In the genomic region with DNA sequence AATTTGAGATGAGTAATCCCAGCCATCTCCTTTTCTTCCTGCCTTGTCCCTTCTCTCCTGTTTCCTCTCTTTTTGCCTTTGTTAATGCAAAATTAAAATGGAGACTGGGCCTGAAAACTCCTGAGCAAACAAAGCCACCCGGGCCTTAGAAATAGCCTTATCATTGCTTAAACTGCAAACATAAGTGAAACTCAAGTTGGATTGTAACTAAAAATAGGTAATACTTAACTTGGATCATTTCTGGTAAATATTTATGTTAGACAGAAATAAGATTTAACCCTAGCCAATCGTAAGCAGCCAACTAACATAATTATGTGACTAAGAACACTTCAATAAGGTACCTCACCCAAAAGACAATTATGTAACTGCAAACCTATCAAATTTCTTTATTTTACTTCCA, we compare ENCODE assay signal across 10 cellular contexts. TPM values are rescaled to one million over a fixed set of nuclear protein-coding genes. Genes with fewer than 3 reads are reported as not detected.
DNase-seq lines count a peak whose midpoint lies in the region; ATAC-seq, FAIRE-seq and TF ChIP-seq lines count a peak whose summit lies in the region.
"Not testable (repeated sequence)": the region's sequence is repeated elsewhere in the genome, so short reads cannot be mapped to it uniquely, and the experiment has no call there.
"Had no signal": no experiment of that assay in that cellular context is flagged by ENCODE, and none has a peak within 500 bp of the region (broad histone marks: within the 10 kb centered on the region; RNA-seq: fewer than 3 reads in every experiment).

No MANE protein-coding gene starts in this region.

- not testable (repeated sequence) for H3K36me3 Mint-ChIP-seq in HFFc6 (ENCODE audit: low read depth); activated T-helper 1 cell treated with anti-CD3 and anti-CD28 coated beads, Interleukin-12 subunit alpha, Interleukin-12 subunit beta, Interleukin-2, Interleukin-4 antibody, amounts not matched to agents 30 ng/mL and 10 ng/mL and 1 ng/mL, durations not matched to agents 14 hours and 24 hours and 36 hours (ENCODE audit: low read depth); nephron (ENCODE audit: low read depth)
- peaks cover 75% of the 10 kb centered on the region for H3K36me3 Mint-ChIP-seq in dendritic cell treated with granulocyte-macrophage colony-stimulating factor and Interleukin-4, amounts not matched to agents 40 ng/mL and 50 ng/mL, for 4 days (ENCODE audit: low read depth)

- not testable (repeated sequence) for H3K4me3 Mint-ChIP-seq in HFFc6; activated T-helper 1 cell treated with anti-CD3 and anti-CD28 coated beads, Interleukin-12 subunit alpha, Interleukin-12 subunit beta, Interleukin-2, Interleukin-4 antibody, amounts not matched to agents 30 ng/mL and 10 ng/mL and 1 ng/mL, durations not matched to agents 14 hours and 24 hours and 36 hours; dendritic cell treated with granulocyte-macrophage colony-stimulating factor and Interleukin-4, amounts not matched to agents 40 ng/mL and 50 ng/mL, for 4 days; nephron

- not testable (repeated sequence) for H3K36me3 ChIP-seq in pancreas, vagina

- TF ChIP-seq CTCF in AG04450 (IDR thresholded peaks at IDR 0.05; ENCODE audit: low read depth, low read length); HFFc6 (IDR thresholded peaks at IDR 0.05); nephron (IDR thresholded peaks at IDR 0.05; ENCODE audit: unreplicated experiment in 3 of 3); pancreas (IDR thresholded peaks at IDR 0.05); vagina (IDR thresholded peaks at IDR 0.05): not testable (repeated sequence)

- H3K27me3 ChIP-seq in AG04450 (ENCODE audit: control insufficient read depth, insufficient read depth, low read length); pancreas; vagina: not testable (repeated sequence)

- not testable (repeated sequence) for H3K4me1 ChIP-seq in pancreas, vagina

- DNase-seq in AG04450 (ENCODE audit: low read depth, low spot score); HFFc6; activated T-helper 1 cell treated with anti-CD3 and anti-CD28 coated beads, Interleukin-12 subunit alpha, Interleukin-12 subunit beta, Interleukin-2, Interleukin-4 antibody, amounts not matched to agents 30 ng/mL and 10 ng/mL and 1 ng/mL, durations not matched to agents 14 hours and 24 hours and 36 hours (ENCODE audit: low spot score); pancreas; vagina (ENCODE audit: extremely low spot score in 2 of 2): not testable (repeated sequence)
- peak; percentile 11 for DNase-seq in iris pigment epithelial cell (ENCODE audit: low read depth)

- H3K4me1 Mint-ChIP-seq in HFFc6 (ENCODE audit: low read depth) (peaks cover 17% of the 10 kb centered on the region), nephron (peaks cover 11% of the 10 kb centered on the region)
- H3K4me1 Mint-ChIP-seq in activated T-helper 1 cell treated with anti-CD3 and anti-CD28 coated beads, Interleukin-12 subunit alpha, Interleukin-12 subunit beta, Interleukin-2, Interleukin-4 antibody, amounts not matched to agents 30 ng/mL and 10 ng/mL and 1 ng/mL, durations not matched to agents 14 hours and 24 hours and 36 hours (ENCODE audit: low read depth) = not testable (repeated sequence)
- peaks cover 15% of the 10 kb centered on the region for H3K4me1 Mint-ChIP-seq in dendritic cell treated with granulocyte-macrophage colony-stimulating factor and Interleukin-4, amounts not matched to agents 40 ng/mL and 50 ng/mL, for 4 days (ENCODE audit: low read depth)

- TF ChIP-seq POLR2A in vagina (IDR thresholded peaks at IDR 0.05) = not testable (repeated sequence)

- H3K27me3 Mint-ChIP-seq in HFFc6 (ENCODE audit: insufficient read depth); activated T-helper 1 cell treated with anti-CD3 and anti-CD28 coated beads, Interleukin-12 subunit alpha, Interleukin-12 subunit beta, Interleukin-2, Interleukin-4 antibody, amounts not matched to agents 30 ng/mL and 10 ng/mL and 1 ng/mL, durations not matched to agents 14 hours and 24 hours and 36 hours (ENCODE audit: insufficient read depth); nephron (ENCODE audit: low read depth): not testable (repeated sequence)
- peaks cover 14% of the 10 kb centered on the region for H3K27me3 Mint-ChIP-seq in dendritic cell treated with granulocyte-macrophage colony-stimulating factor and Interleukin-4, amounts not matched to agents 40 ng/mL and 50 ng/mL, for 4 days

- H3K27ac Mint-ChIP-seq in HFFc6 = peak overlapping the region; percentile 69
- H3K27ac Mint-ChIP-seq in activated T-helper 1 cell treated with anti-CD3 and anti-CD28 coated beads, Interleukin-12 subunit alpha, Interleukin-12 subunit beta, Interleukin-2, Interleukin-4 antibody, amounts not matched to agents 30 ng/mL and 10 ng/mL and 1 ng/mL, durations not matched to agents 14 hours and 24 hours and 36 hours = peak overlapping the region; percentile 29
- H3K27ac Mint-ChIP-seq in dendritic cell treated with granulocyte-macrophage colony-stimulating factor and Interleukin-4, amounts not matched to agents 40 ng/mL and 50 ng/mL, for 4 days = peak overlapping the region; percentile 11
- H3K27ac Mint-ChIP-seq in nephron = peak overlapping the region; percentile 83 to 96 (median 95)

- intact Hi-C loops in activated T-helper 1 cell treated with anti-CD3 and anti-CD28 coated beads, Interleukin-12 subunit alpha, Interleukin-12 subunit beta, Interleukin-2, Interleukin-4 antibody, amounts not matched to agents 30 ng/mL and 10 ng/mL and 1 ng/mL, durations not matched to agents 14 hours and 24 hours and 36 hours (cut with micrococcal nuclease) = loop anchor here (5.0 kb wide), 1 partner anchor 83 kb away; no protein-coding TSS in a partner anchor
- intact Hi-C loops in dendritic cell treated with granulocyte-macrophage colony-stimulating factor and Interleukin-4, amounts not matched to agents 40 ng/mL and 50 ng/mL, for 4 days (cut with micrococcal nuclease); pancreas (cut with DNase I); vagina (cut with DNase I): not testable (repeated sequence)

- not testable (repeated sequence) for H3K9me3 ChIP-seq in AG04450 (ENCODE audit: control insufficient read depth, insufficient read depth, low read length); pancreas; vagina

- H3K9me3 Mint-ChIP-seq in HFFc6; activated T-helper 1 cell treated with anti-CD3 and anti-CD28 coated beads, Interleukin-12 subunit alpha, Interleukin-12 subunit beta, Interleukin-2, Interleukin-4 antibody, amounts not matched to agents 30 ng/mL and 10 ng/mL and 1 ng/mL, durations not matched to agents 14 hours and 24 hours and 36 hours; dendritic cell treated with granulocyte-macrophage colony-stimulating factor and Interleukin-4, amounts not matched to agents 40 ng/mL and 50 ng/mL, for 4 days; nephron: not testable (repeated sequence)

- not testable (repeated sequence) for H3K4me3 ChIP-seq in AG04450 (ENCODE audit: low read depth, low read length); pancreas; vagina

- H3K27ac ChIP-seq in AG04450 (ENCODE audit: low read depth, low read length) = peak overlapping the region; percentile 80
- peak overlapping the region in 2 of 4 donors; percentile 33 to 50 for H3K27ac ChIP-seq in pancreas
- peak overlapping the region; percentile 61 for H3K27ac ChIP-seq in vagina

- POLR2A ChIA-PET in AG04450 (lab: Yijun Ruan, JAX) = not testable (repeated sequence)

- ATAC-seq in pancreas = peak; percentile 30 to 76 (median 60)

- 21 to 29% methylated on average over 2 of the region's 2 CpGs for WGBS in pancreas, 2 donors

- not testable (repeated sequence) for FAIRE-seq in pancreas (lab: Jason Lieb, UNC)

- CTCF ChIA-PET in AG04450 (lab: Charles Lee) = not testable (repeated sequence)

RNA-seq across cellular contexts. Expression of gene FCGR3B, which starts 35.4 kb away (rescaled TPM):
- polyA plus RNA-seq in AG04450 (2011; rRNA removed) = not detected in 2 replicates
- not detected in 2 replicates for polyA minus RNA-seq in AG04450 (2011; rRNA and poly(A)+ RNA removed)
- total RNA-seq in HFFc6 (2021; fragmentation: NEBNext Ultra II Directional; extraction: Animal tissue kit (Norgen Biotek cat#: 25700)) = not detected
- total RNA-seq in activated T-helper 1 cell treated with anti-CD3 and anti-CD28 coated beads, Interleukin-12 subunit alpha, Interleukin-12 subunit beta, Interleukin-2, Interleukin-4 antibody, amounts not matched to agents 30 ng/mL and 10 ng/mL and 1 ng/mL, durations not matched to agents 14 hours and 24 hours and 36 hours = not detected in 2 replicates
- total RNA-seq in pancreas = 1 to 10 TPM in 3 of 6 donors, under 1 TPM in 3; 0.22 to 5.2 (median 0.89) TPM
- under 1 TPM; 0.15 to 0.28 TPM for polyA plus RNA-seq in pancreas
- 2.5 TPM for total RNA-seq in vagina
- total RNA-seq: CD8-positive, alpha-beta memory T cell; OCI-LY7 had no signal

RNA-seq across cellular contexts. Expression of gene FCGR3A, which starts 46.0 kb away (rescaled TPM):
- polyA plus RNA-seq in AG04450 (2011; rRNA removed) (not detected in 2 replicates), pancreas (1 to 10 TPM; 2.3 to 2.4 TPM)
- not detected in 2 replicates for polyA minus RNA-seq in AG04450 (2011; rRNA and poly(A)+ RNA removed)
- total RNA-seq in HFFc6 (2021; fragmentation: NEBNext Ultra II Directional; extraction: Animal tissue kit (Norgen Biotek cat#: 25700)) = not detected
- total RNA-seq in activated T-helper 1 cell treated with anti-CD3 and anti-CD28 coated beads, Interleukin-12 subunit alpha, Interleukin-12 subunit beta, Interleukin-2, Interleukin-4 antibody, amounts not matched to agents 30 ng/mL and 10 ng/mL and 1 ng/mL, durations not matched to agents 14 hours and 24 hours and 36 hours = not detected in 2 replicates
- total RNA-seq in pancreas (10 to 100 TPM in 2 of 6 donors, 1 to 10 TPM in 4; 2.0 to 23.1 (median 6.1) TPM), vagina (14.2 TPM)
- total RNA-seq: OCI-LY7 had no signal

Comparison
In these comparisons a context has a peak if more than half of its experiments do, and no peak if none do; other contexts are left out.
1. H3K27ac Mint-ChIP-seq: peak in every context shown above with its lines; median percentile 95 in nephron; 69 in HFFc6; 29 in activated T-helper 1 cell treated with anti-CD3 and anti-CD28 coated beads, Interleukin-12 subunit alpha, Interleukin-12 subunit beta, Interleukin-2, Interleukin-4 antibody, amounts not matched to agents 30 ng/mL and 10 ng/mL and 1 ng/mL, durations not matched to agents 14 hours and 24 hours and 36 hours; 11 in dendritic cell treated with granulocyte-macrophage colony-stimulating factor and Interleukin-4, amounts not matched to agents 40 ng/mL and 50 ng/mL, for 4 days.